8 cellular contexts compared by ENCODE assay signal in the genomic region with DNA sequence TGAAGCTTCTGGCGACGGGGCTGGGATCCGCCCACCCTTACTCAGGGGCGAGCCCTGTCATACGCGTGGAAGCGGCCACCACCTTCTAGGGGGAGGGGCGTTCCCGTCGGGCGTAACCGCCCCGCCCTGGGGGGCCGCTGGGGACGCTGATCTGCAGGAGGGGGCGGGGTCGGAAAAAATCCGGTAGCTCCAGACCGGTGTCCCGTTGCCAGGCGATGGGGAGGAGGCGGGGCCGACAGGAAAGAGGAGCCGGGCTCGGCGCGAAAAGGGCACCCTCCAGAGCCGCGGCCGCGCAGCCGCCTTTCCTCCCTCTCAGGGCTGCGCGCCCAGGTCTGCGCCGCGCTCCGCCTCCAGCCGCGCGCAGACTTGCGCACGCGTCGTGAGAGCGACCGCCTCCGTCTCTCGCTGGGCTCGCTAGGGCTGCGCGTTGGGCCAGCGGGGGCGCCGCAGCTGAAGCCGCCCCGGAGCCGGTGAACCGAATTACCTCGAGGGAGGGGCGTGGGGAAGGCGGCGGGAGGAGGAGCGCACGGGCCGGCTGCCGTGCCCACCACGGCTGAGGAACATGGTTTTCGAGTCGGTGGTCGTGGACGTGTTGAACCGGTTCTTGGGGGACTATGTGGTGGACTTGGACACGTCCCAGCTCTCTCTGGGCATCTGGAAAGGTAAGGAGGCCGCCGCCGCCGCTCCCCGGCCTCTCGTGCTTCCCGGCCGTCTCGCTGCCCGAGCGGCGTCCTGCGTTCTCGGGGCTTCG. TPM values are rescaled to one million over a fixed set of nuclear protein-coding genes. Genes with fewer than 3 reads are reported as not detected.
DNase-seq lines count a peak whose midpoint lies in the region; ATAC-seq and TF ChIP-seq lines count a peak whose summit lies in the region.

Gene VPS13A, plus strand, starts transcription at position 392 of the 751 bp plus-strand sequence. Its CDS starts 171 bp downstream, at position 563.

- peaks cover 17% of the 10 kb centered on the region; the same call in 1 of the 2 replicates for H3K4me1 ChIP-seq in HUES48 (ENCODE audit: control insufficient read depth, insufficient read depth, low read length)
- H3K4me1 ChIP-seq in NT2/D1 (ENCODE audit: insufficient read depth, insufficient read length): no peaks in the 10 kb centered on the region

- no peak for TF ChIP-seq CTCF in endothelial cell (IDR thresholded peaks at IDR 0.05; ENCODE audit: unreplicated experiment)

- H3K27me3 ChIP-seq in HUES48 (ENCODE audit: control insufficient read depth, insufficient read depth, low read length): no peaks in the 10 kb centered on the region
- H3K27me3 ChIP-seq in NT2/D1 (ENCODE audit: insufficient read depth, insufficient read length): no peaks in the 10 kb centered on the region

- H3K4me3 Mint-ChIP-seq in endothelial cell (ENCODE audit: unreplicated experiment): peak within 1 kb of the TSS; percentile 96

- H3K4me1 Mint-ChIP-seq in endothelial cell (ENCODE audit: unreplicated experiment): peaks cover 13% of the 10 kb centered on the region

- peak; percentile 87 for ATAC-seq in GM21390 (IDR thresholded peaks at IDR 0.05; ENCODE audit: unreplicated experiment)

- H3K27me3 Mint-ChIP-seq in endothelial cell (ENCODE audit: unreplicated experiment): peaks cover 8% of the 10 kb centered on the region

- H3K9ac ChIP-seq in HUES48 (ENCODE audit: low read depth, low read length): peak within 1 kb of the TSS; percentile 70
- peak within 1 kb of the TSS; percentile 87 for H3K9ac ChIP-seq in NT2/D1 (ENCODE audit: insufficient read length, low read depth)

- H3K27ac ChIP-seq in HUES48 (ENCODE audit: low read depth, low read length): peak within 1 kb of the TSS; percentile 81

- H3K4me3 ChIP-seq in HUES48 (ENCODE audit: low read depth, low read length): peak within 1 kb of the TSS; percentile 81
- H3K4me3 ChIP-seq in NT2/D1 (ENCODE audit: insufficient read length, low read depth): peak within 1 kb of the TSS; percentile 82

- DNase-seq in D341Med (ENCODE audit: low spot score): peak; percentile 95
- DNase-seq in NT2/D1 (ENCODE audit: low read depth, low spot score): peak; percentile 96
- DNase-seq in activated CD8-positive, alpha-beta memory T cell treated with anti-CD3 and anti-CD28 coated beads, Interleukin-2, amount 50 U/mL, for 1 hour (ENCODE audit: extremely low read depth): peak; percentile 81
- peak; percentile 90 for DNase-seq in endothelial cell (ENCODE audit: low spot score)
- peak; percentile 86 for DNase-seq in midbrain (lab: John Stamatoyannopoulos, UW)
- peak; percentile 94 to 97 for DNase-seq in stimulated activated CD8-positive, alpha-beta memory T cell treated with anti-CD3 and anti-CD28 coated beads, Interleukin-2, amount 100 ng/mL, for 48 hours (ENCODE audit: low read depth in 2 of 2)

- H3K36me3 ChIP-seq in HUES48 (ENCODE audit: control insufficient read depth, insufficient read depth, low read length) (no peaks in the 10 kb centered on the region), NT2/D1 (ENCODE audit: insufficient read depth, insufficient read length, low read length) (no peaks in the 10 kb centered on the region)

- H3K9me3 Mint-ChIP-seq in endothelial cell (ENCODE audit: unreplicated experiment): no peaks in the 10 kb centered on the region

- H3K36me3 Mint-ChIP-seq in endothelial cell (ENCODE audit: low read depth, unreplicated experiment): no peaks in the 10 kb centered on the region

- H3K27ac Mint-ChIP-seq in endothelial cell (ENCODE audit: unreplicated experiment): peak within 1 kb of the TSS; percentile 90

- no peaks in the 10 kb centered on the region for H3K9me3 ChIP-seq in HUES48 (ENCODE audit: control insufficient read depth, insufficient read depth, low read length)
- no peaks in the 10 kb centered on the region for H3K9me3 ChIP-seq in NT2/D1 (ENCODE audit: insufficient read depth, low read length)

RNA-seq across cellular contexts. Expression of gene VPS13A, which starts in this region (rescaled TPM):
- 46.0 TPM for total RNA-seq in endothelial cell (ENCODE audit: unreplicated experiment)

Comparison
In these comparisons a context has a peak if more than half of its experiments do, and no peak if none do; other contexts are left out.
1. Peak in every context shown above with its lines: DNase-seq, ATAC-seq, H3K4me3 ChIP-seq and H3K27ac ChIP-seq.